9 cellular contexts compared by ENCODE assay signal in the genomic region with DNA sequence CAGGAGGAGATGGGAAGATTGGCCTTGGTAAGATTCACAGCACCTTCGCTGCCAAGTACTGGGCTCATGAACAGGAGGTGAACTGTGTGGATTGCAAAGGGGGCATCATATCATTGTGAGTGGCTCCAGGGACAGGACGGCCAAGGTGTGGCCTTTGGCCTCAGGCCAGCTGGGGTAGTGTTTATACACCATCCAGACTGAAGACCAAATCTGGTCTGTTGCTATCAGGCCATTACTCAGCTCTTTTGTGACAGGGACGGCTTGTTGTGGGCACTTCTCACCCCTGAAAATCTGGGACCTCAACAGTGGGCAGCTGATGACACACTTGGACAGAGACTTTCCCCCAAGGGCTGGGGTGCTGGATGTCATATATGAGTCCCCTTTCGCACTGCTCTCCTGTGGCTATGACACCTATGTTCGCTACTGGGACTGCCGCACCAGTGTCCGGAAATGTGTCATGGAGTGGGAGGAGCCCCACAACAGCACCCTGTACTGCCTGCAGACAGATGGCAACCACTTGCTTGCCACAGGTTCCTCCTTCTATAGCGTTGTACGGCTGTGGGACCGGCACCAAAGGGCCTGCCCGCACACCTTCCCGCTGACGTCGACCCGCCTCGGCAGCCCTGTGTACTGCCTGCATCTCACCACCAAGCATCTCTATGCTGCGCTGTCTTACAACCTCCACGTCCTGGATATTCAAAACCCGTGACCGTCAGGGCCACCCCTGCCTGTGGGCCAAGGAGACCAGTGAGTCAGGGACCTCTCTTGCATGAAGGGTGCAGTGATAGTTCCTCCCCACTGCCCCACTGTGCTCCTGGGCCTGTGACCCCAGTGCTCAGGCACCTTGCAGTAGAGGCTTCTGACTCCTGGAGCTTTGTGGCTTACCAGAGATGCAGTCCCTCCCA.
A peak's percentile ranks its signal among the peaks of the same experiment; 100 is the strongest.
DNase-seq lines count a peak whose midpoint lies in the region; ATAC-seq and TF ChIP-seq lines count a peak whose summit lies in the region.
"Had no signal": no experiment of that assay in that cellular context is flagged by ENCODE, and none has a peak within 500 bp of the region (broad histone marks: within the 10 kb centered on the region; RNA-seq: fewer than 3 reads in every experiment).

No MANE protein-coding gene starts in this region.

- no peak overlapping the region for H3K4me3 ChIP-seq in suprapubic skin
- H3K4me3 ChIP-seq: lung had no signal

- peaks cover 33% of the 10 kb centered on the region for H3K9me3 Mint-ChIP-seq in glutamatergic neuron (ENCODE audit: unreplicated experiment)
- no peaks in the 10 kb centered on the region for H3K9me3 Mint-ChIP-seq in stimulated activated naive B cell treated with anti-CD40 and anti-IgM and Interleukin-4, amounts not matched to agents 10 μg/mL and 1 μg/mL and 100 μg/mL, for 72 hours

- H3K27me3 Mint-ChIP-seq in glutamatergic neuron (ENCODE audit: unreplicated experiment) = peaks cover 35% of the 10 kb centered on the region
- H3K27me3 Mint-ChIP-seq in stimulated activated naive B cell treated with anti-CD40 and anti-IgM and Interleukin-4, amounts not matched to agents 10 μg/mL and 1 μg/mL and 100 μg/mL, for 72 hours = no peaks in the 10 kb centered on the region

- peaks cover 59% of the 10 kb centered on the region for H3K36me3 ChIP-seq in suprapubic skin

- no peaks in the 10 kb centered on the region for H3K27me3 ChIP-seq in suprapubic skin

- DNase-seq in MV-4-11 (lab: John Stamatoyannopoulos, UW) (peak; percentile 81), activated T-cell treated with anti-CD3 and anti-CD28 coated beads for 4 hours (peak; percentile 21), glutamatergic neuron (no peak), 8988T (no peak), suprapubic skin (ENCODE audit: low spot score in 2 of 2) (no peak), KBM-7 (no peak), SK-N-DZ (ENCODE audit: low spot score) (no peak)
- no peak for DNase-seq in stimulated activated naive B cell treated with anti-CD40 and anti-IgM and Interleukin-4, amounts not matched to agents 10 μg/mL and 1 μg/mL and 100 μg/mL, for 72 hours

- no peak for TF ChIP-seq EP300 in suprapubic skin (IDR thresholded peaks at IDR 0.05)

- H3K9me3 ChIP-seq in suprapubic skin = no peaks in the 10 kb centered on the region

- H3K27ac Mint-ChIP-seq in glutamatergic neuron (ENCODE audit: unreplicated experiment) = peak overlapping the region; percentile 62
- peak overlapping the region; percentile 20 for H3K27ac Mint-ChIP-seq in stimulated activated naive B cell treated with anti-CD40 and anti-IgM and Interleukin-4, amounts not matched to agents 10 μg/mL and 1 μg/mL and 100 μg/mL, for 72 hours

- H3K36me3 Mint-ChIP-seq in glutamatergic neuron (ENCODE audit: unreplicated experiment) = peaks cover 6% of the 10 kb centered on the region
- H3K36me3 Mint-ChIP-seq in stimulated activated naive B cell treated with anti-CD40 and anti-IgM and Interleukin-4, amounts not matched to agents 10 μg/mL and 1 μg/mL and 100 μg/mL, for 72 hours = peaks cover 18 to 32% of the 10 kb centered on the region in 2 donors

- no peak overlapping the region for H3K27ac ChIP-seq in suprapubic skin

- no peak for TF ChIP-seq POLR2A in suprapubic skin (IDR thresholded peaks at IDR 0.05)

- in situ Hi-C loops in KBM-7 (cut with MboI; ENCODE audit: low pct_unique_long_range_greater_than_20kb, low sequenced_read_pairs) = loop anchor here (25.0 kb wide), 1 partner anchor 302 kb away; no protein-coding TSS in a partner anchor

- no peak overlapping the region for H3K4me3 Mint-ChIP-seq in glutamatergic neuron (ENCODE audit: unreplicated experiment)
- no peak overlapping the region for H3K4me3 Mint-ChIP-seq in stimulated activated naive B cell treated with anti-CD40 and anti-IgM and Interleukin-4, amounts not matched to agents 10 μg/mL and 1 μg/mL and 100 μg/mL, for 72 hours

- H3K4me1 ChIP-seq in suprapubic skin = peaks cover 7% of the 10 kb centered on the region

- 76% methylated on average over 17 of the region's 20 CpGs for WGBS in suprapubic skin

- TF ChIP-seq CTCF in glutamatergic neuron (IDR thresholded peaks at IDR 0.05; ENCODE audit: partially characterized antibody, unreplicated experiment) (no peak), suprapubic skin (IDR thresholded peaks at IDR 0.05) (no peak)

- peaks cover 39% of the 10 kb centered on the region for H3K4me1 Mint-ChIP-seq in glutamatergic neuron (ENCODE audit: low read depth, unreplicated experiment)
- H3K4me1 Mint-ChIP-seq in stimulated activated naive B cell treated with anti-CD40 and anti-IgM and Interleukin-4, amounts not matched to agents 10 μg/mL and 1 μg/mL and 100 μg/mL, for 72 hours = peaks cover 7 to 11% of the 10 kb centered on the region in 2 donors

- ATAC-seq in stimulated activated naive B cell treated with anti-CD40 and anti-IgM and Interleukin-4, amounts not matched to agents 10 μg/mL and 1 μg/mL and 100 μg/mL, for 72 hours (replicated peaks) = peak; percentile 61 to 74

Comparison
In these comparisons a context has a peak if more than half of its experiments do, and no peak if none do; other contexts are left out.
1. DNase-seq: peak in MV-4-11 (single experiment) and activated T-cell treated with anti-CD3 and anti-CD28 coated beads for 4 hours (single experiment); none in glutamatergic neuron (single experiment), stimulated activated naive B cell treated with anti-CD40 and anti-IgM and Interleukin-4, amounts not matched to agents 10 μg/mL and 1 μg/mL and 100 μg/mL, for 72 hours (single experiment), 8988T (single experiment), suprapubic skin (0 of 2), KBM-7 (single experiment) and SK-N-DZ (single experiment).